8 cellular contexts compared by ENCODE assay signal in the genomic region with DNA sequence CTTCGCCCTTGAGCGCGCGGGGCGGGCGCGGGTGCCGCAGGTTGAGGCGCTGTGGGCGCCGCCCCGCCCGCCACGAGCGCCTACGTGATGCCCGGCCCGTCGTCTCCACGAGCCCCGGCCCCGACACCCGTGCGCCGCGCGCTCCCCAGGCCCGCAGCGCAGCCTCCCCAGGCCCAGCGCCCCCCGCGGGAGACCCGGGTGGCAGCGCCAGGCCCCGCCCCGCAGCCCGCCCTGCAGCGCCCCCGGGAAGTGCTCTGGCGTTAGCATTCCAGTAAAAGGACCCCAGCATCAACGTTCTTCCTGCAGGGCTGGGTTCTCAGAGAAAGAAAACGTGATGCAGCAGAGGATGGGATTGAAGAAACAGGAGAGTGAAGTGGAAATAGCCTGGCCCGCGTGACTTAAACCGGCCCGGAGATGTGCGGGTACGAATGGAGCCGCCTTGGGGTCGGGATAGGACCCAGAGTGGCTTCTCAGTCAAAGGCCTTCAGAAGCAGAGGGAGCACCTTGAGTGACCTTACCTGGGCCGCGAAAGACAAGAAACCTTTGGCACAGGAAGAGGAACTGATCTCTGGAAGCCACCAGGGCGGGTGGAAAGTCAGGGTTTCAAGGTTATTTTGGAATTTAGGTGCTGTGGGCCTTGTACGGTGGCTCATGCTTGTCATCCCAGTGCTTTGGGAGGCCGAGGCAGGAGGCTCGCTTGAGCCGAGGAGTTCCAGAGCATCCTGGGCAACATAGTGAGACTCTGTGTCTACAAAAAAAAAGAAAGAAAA. TPM values are rescaled to one million over a fixed set of nuclear protein-coding genes. Genes with fewer than 3 reads are reported as not detected.
DNase-seq lines count a peak whose midpoint lies in the region; ATAC-seq, FAIRE-seq and TF ChIP-seq lines count a peak whose summit lies in the region.

No MANE protein-coding gene starts in this region.

- no TSS peak for BruUV-seq in HepG2 (replicated peaks; lab: Mats Ljungman, UMichigan)

- H3K27ac ChIP-seq in liver (ENCODE audit: low read depth in 1 of 2, low read length in 2 of 2) (peak overlapping the region in 1 of 2 donors; percentile 18), HepG2 (ENCODE audit: extremely low read length, insufficient read depth, low read length) (no peak overlapping the region), SU-DHL-6 (ENCODE audit: low read depth, low read length) (peak overlapping the region; percentile 52), cingulate gyrus (ENCODE audit: low read depth, low read length) (peak overlapping the region; percentile 14), mesenchymal stem cell (ENCODE audit: low read length, poor library complexity, severe bottlenecking) (peak overlapping the region; percentile 55), thyroid gland (peak overlapping the region; percentile 69 to 94 (median 80))

- H3K9me2 ChIP-seq in SU-DHL-6 (replicated peaks; ENCODE audit: insufficient read depth, low read length), result no peaks in the 10 kb centered on the region

- H3K36me3 ChIP-seq in liver (ENCODE audit: control insufficient read depth in 4 of 4, insufficient read depth in 3 of 4, low read depth in 1 of 4, low read length in 3 of 4) (no peaks in the 10 kb centered on the region), HepG2 (replicated peaks in 1 of 2; ENCODE audit: control insufficient read depth in 1 of 2, insufficient read depth in 2 of 2, low read length in 2 of 2) (no peaks in the 10 kb centered on the region), SU-DHL-6 (ENCODE audit: low read length) (peaks cover 17% of the 10 kb centered on the region), mesenchymal stem cell (ENCODE audit: control insufficient read depth in 1 of 2, insufficient read depth in 2 of 2, low read depth in 1 of 2, low read length in 2 of 2) (peaks cover 2 to 5% of the 10 kb centered on the region in 2 experiments), thyroid gland (no peaks in the 10 kb centered on the region)

- peak overlapping the region in 1 of 2 experiments; percentile 71 for H2BK12ac ChIP-seq in mesenchymal stem cell (ENCODE audit: low read length in 2 of 2)

- no peak overlapping the region for H3K23ac ChIP-seq in mesenchymal stem cell (ENCODE audit: low read length in 2 of 2)

- no peaks in the 10 kb centered on the region for H3F3A ChIP-seq in SU-DHL-6 (ENCODE audit: insufficient read depth)

- H3K14ac ChIP-seq in mesenchymal stem cell (ENCODE audit: low read length in 2 of 2), result peak overlapping the region in 1 of 2 experiments; percentile 78

- H3K79me1 ChIP-seq in mesenchymal stem cell (replicated peaks; ENCODE audit: low read length, poor library complexity, severe bottlenecking), result peaks cover 4% of the 10 kb centered on the region

- peak overlapping the region; percentile 89 for H4K8ac ChIP-seq in mesenchymal stem cell (ENCODE audit: low read length)

- ATAC-seq in HepG2, result no peak
- peak; percentile 31 for ATAC-seq in HG02840 (IDR thresholded peaks at IDR 0.05; ENCODE audit: low FRiP score, unreplicated experiment)

- TF ChIP-seq EP300 in HepG2 (IDR thresholded peaks at IDR 0.05; ENCODE audit: low read depth in 2 of 2, low read length in 2 of 2) (no peak), HepG2 (CRISPR knock-in tag; IDR thresholded peaks at IDR 0.05; ENCODE audit: borderline replicate concordance) (no peak)

- no peak for DNase-seq in HepG2 (ENCODE audit: low spot score)
- peak; percentile 37 for DNase-seq in mesenchymal stem cell
- DNase-seq in thyroid gland, result peak; percentile 35 to 37
- DNase-seq in mucosa of gallbladder (ENCODE audit: low spot score), result no peak

- H3K4me2 ChIP-seq in HepG2 (ENCODE audit: low read depth, low read length), result no peak overlapping the region
- peak overlapping the region; percentile 82 for H3K4me2 ChIP-seq in SU-DHL-6 (ENCODE audit: low read depth, low read length, poor library complexity, severe bottlenecking)
- peak overlapping the region; percentile 94 for H3K4me2 ChIP-seq in mesenchymal stem cell (ENCODE audit: low read length, poor library complexity, severe bottlenecking)

- H2BK120ac ChIP-seq in mesenchymal stem cell (ENCODE audit: low read depth, low read length), result peak overlapping the region; percentile 75

- TF ChIP-seq POLR2A in HepG2 (IDR thresholded peaks at IDR 0.05; ENCODE audit: insufficient read depth in 1 of 2, low read depth in 2 of 2, low read length in 2 of 2) (no peak), thyroid gland (IDR thresholded peaks at IDR 0.05) (no peak)

- no peak overlapping the region for H3K9ac ChIP-seq in liver (ENCODE audit: low read depth in 1 of 2, low read length in 2 of 2)
- H3K9ac ChIP-seq in HepG2 (ENCODE audit: insufficient read depth, low read depth, low read length), result no peak overlapping the region
- H3K9ac ChIP-seq in SU-DHL-6 (ENCODE audit: low read length), result peak overlapping the region; percentile 91
- H3K9ac ChIP-seq in mesenchymal stem cell (ENCODE audit: low read length), result peak overlapping the region; percentile 84

- H3K9me3 ChIP-seq in liver (ENCODE audit: control insufficient read depth in 4 of 4, low read length in 3 of 4) (no peaks in the 10 kb centered on the region), HepG2 (ENCODE audit: low read length) (no peaks in the 10 kb centered on the region), SU-DHL-6 (ENCODE audit: insufficient read depth, low read length) (no peaks in the 10 kb centered on the region), mesenchymal stem cell (ENCODE audit: control insufficient read depth, low read length) (no peaks in the 10 kb centered on the region), thyroid gland (no peaks in the 10 kb centered on the region)

- H2BK15ac ChIP-seq in mesenchymal stem cell (ENCODE audit: low read depth, poor library complexity, severe bottlenecking), result no peak overlapping the region

- intact Hi-C loops in HepG2 (cut with micrococcal nuclease; ENCODE audit: unreplicated experiment) (no loop called here), thyroid gland (cut with DNase I) (no loop called here)

- H2AK5ac ChIP-seq in mesenchymal stem cell (ENCODE audit: low read length, severe bottlenecking), result no peak overlapping the region

- H3K4me3 ChIP-seq in liver (ENCODE audit: low read depth in 1 of 3, low read length in 3 of 3) (peak overlapping the region; percentile 59 to 70 (median 68)), HepG2 (replicated peaks in 1 of 3; ENCODE audit: insufficient read depth in 1 of 3, low read depth in 2 of 3, low read length in 3 of 3) (no peak overlapping the region), SU-DHL-6 (ENCODE audit: insufficient read depth, low read length, poor library complexity, severe bottlenecking) (peak overlapping the region; percentile 94), mesenchymal stem cell (ENCODE audit: insufficient read depth in 1 of 2, low read depth in 1 of 2, low read length in 2 of 2) (peak overlapping the region; percentile 78 to 85), thyroid gland (replicated peaks in 1 of 3) (peak overlapping the region; percentile 82 to 96 (median 96))

- H3K79me2 ChIP-seq in HepG2 (ENCODE audit: insufficient read depth, low read length) (no peaks in the 10 kb centered on the region), SU-DHL-6 (ENCODE audit: insufficient read depth, low read length) (peaks cover 66% of the 10 kb centered on the region)

- 15% methylated on average over 57 of the region's 57 CpGs for WGBS in liver
- 88% methylated on average over 34 of the region's 57 CpGs for WGBS in HepG2 (ENCODE audit: low lambda C conversion rate)
- WGBS in mesenchymal stem cell, result 12% methylated on average over 56 of the region's 57 CpGs
- WGBS in thyroid gland, 2 donors, result 36 to 44% methylated on average over 19 to 21 of the region's 57 CpGs

- no peak for FAIRE-seq in HepG2 (lab: Jason Lieb, UNC)

- peak overlapping the region; percentile 40 for H2BK5ac ChIP-seq in mesenchymal stem cell (ENCODE audit: low read depth, low read length, poor library complexity, severe bottlenecking)

- H2AFZ ChIP-seq in HepG2 (ENCODE audit: low read length), result no peak overlapping the region
- peak overlapping the region; percentile 55 for H2AFZ ChIP-seq in SU-DHL-6 (ENCODE audit: low read depth, low read length, severe bottlenecking)
- H2AFZ ChIP-seq in mesenchymal stem cell (ENCODE audit: low read depth, low read length), result peak overlapping the region; percentile 84

- peak overlapping the region; percentile 84 to 87 for H3K18ac ChIP-seq in mesenchymal stem cell (ENCODE audit: low read depth in 1 of 2, low read length in 2 of 2)

- no peaks in the 10 kb centered on the region for H4K20me1 ChIP-seq in HepG2 (ENCODE audit: insufficient read depth, low read length)
- H4K20me1 ChIP-seq in SU-DHL-6 (ENCODE audit: low read depth, low read length), result peaks cover 40% of the 10 kb centered on the region; the same call in 1 of the 2 replicates

- in situ Hi-C loops in HepG2 (cut with HindIII; ENCODE audit: extremely low pct_ligation_motif_present, low pct_unique_long_range_greater_than_20kb), result no loop called here

- H3K27me3 ChIP-seq in liver (ENCODE audit: control insufficient read depth in 4 of 4, insufficient read depth in 4 of 4, low read length in 3 of 4) (peaks cover 0 to 14% (median 0%) of the 10 kb centered on the region in 4 donors), HepG2 (ENCODE audit: control insufficient read depth in 1 of 2, insufficient read depth in 2 of 2, low read length in 2 of 2) (peaks cover 0 to 8% of the 10 kb centered on the region in 2 experiments; a peak in 2 of 5 replicates), SU-DHL-6 (ENCODE audit: low read length) (no peaks in the 10 kb centered on the region), mesenchymal stem cell (ENCODE audit: control insufficient read depth in 1 of 2, insufficient read depth in 1 of 2, low read length in 2 of 2) (peaks cover 0 to 1% of the 10 kb centered on the region in 2 experiments), thyroid gland (no peaks in the 10 kb centered on the region)

- H3K4me1 ChIP-seq in liver (ENCODE audit: control insufficient read depth in 4 of 4, insufficient read depth in 4 of 4, low read length in 3 of 4), result peaks cover 8 to 19% (median 12%) of the 10 kb centered on the region in 4 donors
- peaks cover 6% of the 10 kb centered on the region for H3K4me1 ChIP-seq in HepG2 (ENCODE audit: insufficient read depth, low read length)
- peaks cover 40% of the 10 kb centered on the region for H3K4me1 ChIP-seq in mesenchymal stem cell (ENCODE audit: control insufficient read depth, insufficient read depth, low read depth, low read length)
- H3K4me1 ChIP-seq in thyroid gland, result peaks cover 19 to 24% of the 10 kb centered on the region in 2 donors

- H3K4ac ChIP-seq in mesenchymal stem cell (ENCODE audit: low read depth in 1 of 2, low read length in 2 of 2), result peak overlapping the region; percentile 89 to 90

- TF ChIP-seq CTCF in liver (IDR thresholded peaks at IDR 0.05; ENCODE audit: low read depth, low read length, missing input control) (no peak), HepG2 (CRISPR knock-in tag; IDR thresholded peaks at IDR 0.05) (no peak), SU-DHL-6 (IDR thresholded peaks at IDR 0.05; ENCODE audit: insufficient read depth, low read length, poor library complexity, severe bottlenecking) (no peak), thyroid gland (IDR thresholded peaks at IDR 0.05) (no peak)

- CTCF ChIA-PET in HepG2 (lab: Yijun Ruan, JAX; ENCODE audit: low intra/inter-chr PET ratio, low total read pairs), result no interaction called here

- peak overlapping the region; percentile 83 for H4K91ac ChIP-seq in mesenchymal stem cell (ENCODE audit: low read length)

- POLR2A ChIA-PET in HepG2 (lab: Yijun Ruan, JAX), result no interaction called here

- TF ChIP-seq RAD21 in liver (IDR thresholded peaks at IDR 0.05), result no peak
- no peak for TF ChIP-seq RAD21 in HepG2 (CRISPR knock-in tag; IDR thresholded peaks at IDR 0.05)

RNA-seq across cellular contexts. Expression of a gene that starts 1.8 kb away (rescaled TPM):
- 1 to 10 TPM; 3.0 to 5.0 TPM for total RNA-seq in liver
- polyA plus RNA-seq in liver, result 1 to 10 TPM; 1.1 to 2.6 TPM
- 0.80 and 1.3 TPM in 2 replicates for total RNA-seq in HepG2 (2016; rRNA removed; fragmentation: Illumina TruSeq; extraction: Trizol)
- total RNA-seq in HepG2 (2016; cell fraction: cytosol; rRNA removed; fragmentation: Illumina TruSeq; extraction: Trizol; ENCODE audit: low read depth), result 0.26 and 0.51 TPM in 2 replicates
- 0.52 and 0.78 TPM in 2 replicates for total RNA-seq in HepG2 (2016; cell fraction: insoluble cytoplasmic fraction; rRNA removed; fragmentation: Illumina TruSeq; extraction: Trizol)
- total RNA-seq in HepG2 (2016; cell fraction: membrane; rRNA removed; fragmentation: Illumina TruSeq; extraction: Trizol), result 0.72 and 1.1 TPM in 2 replicates
- total RNA-seq in HepG2 (2016; cell fraction: nucleus; rRNA removed; fragmentation: Illumina TruSeq; extraction: Trizol), result 1.5 and 2.3 TPM in 2 replicates
- polyA plus RNA-seq in HepG2 (2011; rRNA removed), result 1.9 and 2.4 TPM in 2 replicates
- polyA plus RNA-seq in HepG2 (2011; cell fraction: cytosol; rRNA removed), result 1.1 and 2.1 TPM in 2 replicates
- polyA plus RNA-seq in HepG2 (2011; cell fraction: nucleus; rRNA removed), result 4.2 and 9.0 TPM in 2 replicates
- 1.1 and 1.3 TPM in 2 replicates for polyA plus RNA-seq in HepG2 (2012)
- 0.06 and 0.10 TPM in 2 replicates for polyA plus RNA-seq in HepG2 (2016; cell fraction: cytosol; fragmentation: Illumina TruSeq; extraction: Trizol; ENCODE audit: low read depth)
- 0.36 and 0.66 TPM in 2 replicates for polyA plus RNA-seq in HepG2 (2016; cell fraction: insoluble cytoplasmic fraction; fragmentation: Illumina TruSeq; extraction: Trizol; ENCODE audit: low read depth)
- 0.11 and 0.49 TPM in 2 replicates for polyA plus RNA-seq in HepG2 (2016; cell fraction: membrane; fragmentation: Illumina TruSeq; extraction: Trizol; ENCODE audit: low read depth)
- 0.51 and 1.1 TPM in 2 replicates for polyA plus RNA-seq in HepG2 (2016; cell fraction: nucleus; fragmentation: Illumina TruSeq; extraction: Trizol; ENCODE audit: insufficient read depth, low read depth)
- polyA minus RNA-seq in HepG2 (2011; rRNA and poly(A)+ RNA removed; ENCODE audit: low replicate concordance), result 4.4 and 87.6 TPM in 2 replicates
- 2.4 and 2.7 TPM in 2 replicates for polyA minus RNA-seq in HepG2 (2011; cell fraction: cytosol; rRNA and poly(A)+ RNA removed)
- 1.5 and 3.5 TPM in 2 replicates for polyA minus RNA-seq in HepG2 (2011; cell fraction: nucleus; rRNA and poly(A)+ RNA removed)
- polyA plus RNA-seq in mesenchymal stem cell (2013, experiment 1 of 2), result 57.2 TPM
- 54.3 TPM for polyA plus RNA-seq in mesenchymal stem cell (2013, experiment 2 of 2)
- 100 to 1,000 TPM in 2 of 4 donors, 10 to 100 TPM in 2; 56.6 to 154 (median 115) TPM for total RNA-seq in thyroid gland
- 109 TPM for total RNA-seq in mucosa of gallbladder

Comparison
In these comparisons a context has a peak if more than half of its experiments do, and no peak if none do; other contexts are left out.
1. H3K4me3 ChIP-seq: peak in liver (3 of 3), SU-DHL-6 (single experiment), mesenchymal stem cell (2 of 2) and thyroid gland (3 of 3); none in HepG2 (0 of 3).
2. H3K9ac ChIP-seq: peak in SU-DHL-6 (single experiment) and mesenchymal stem cell (single experiment); none in liver (0 of 2) and HepG2 (single experiment).
3. DNase-seq: peak in mesenchymal stem cell (single experiment) and thyroid gland (2 of 2); none in HepG2 (single experiment) and mucosa of gallbladder (single experiment).
4. RNA of a gene that starts 1.8 kb away (total RNA-seq): 56.6 to 154 TPM in thyroid gland and 109 TPM in mucosa of gallbladder (single experiment); 3.0 to 5.0 TPM in liver and 0.26 to 2.3 TPM in HepG2; every median in the first group is over 4 times any median in the second.